ENCODE assay signal across 10 cellular contexts in genomic region chr17:38295602-38296365, GRCh38. TPM values are rescaled to one million over a fixed set of nuclear protein-coding genes. Genes with fewer than 3 reads are reported as not detected.
A peak's percentile ranks its signal among the peaks of the same experiment; 100 is the strongest.
DNase-seq lines count a peak whose midpoint lies in the region; ATAC-seq and TF ChIP-seq lines count a peak whose summit lies in the region.
"Not testable (repeated sequence)": the region's sequence is repeated elsewhere in the genome, so short reads cannot be mapped to it uniquely, and the experiment has no call there.
"Had no signal": no experiment of that assay in that cellular context is flagged by ENCODE, and none has a peak within 500 bp of the region (broad histone marks: within the 10 kb centered on the region; RNA-seq: fewer than 3 reads in every experiment).

No MANE protein-coding gene starts in this region.

- peak overlapping the region; percentile 88 to 97 (median 94) for H3K4me3 Mint-ChIP-seq in IgD-negative memory B cell
- peak overlapping the region; percentile 89 for H3K4me3 Mint-ChIP-seq in activated CD8-positive, alpha-beta T cell treated with anti-CD3 and anti-CD28 coated beads, Interleukin-2, amount 10 ng/mL, durations not matched to agents 7 days and 5 days

- POLR2A ChIA-PET in Panc1 (lab: Charles Lee); activated CD8-positive, alpha-beta T cell treated with anti-CD3 and anti-CD28 coated beads, Interleukin-2, amount 10 ng/mL, durations not matched to agents 7 days and 5 days (lab: Charles Lee): not testable (repeated sequence)

- H3K36me3 ChIP-seq in Panc1 (ENCODE audit: control insufficient read depth, insufficient read depth, low read length); breast epithelium; neutrophil: not testable (repeated sequence)

- H3K27me3 ChIP-seq in Panc1 (ENCODE audit: control insufficient read depth, insufficient read depth, low read length); breast epithelium; neutrophil: not testable (repeated sequence)

- CTCF ChIA-PET in Panc1 (lab: Charles Lee) = not testable (repeated sequence)
- CTCF ChIA-PET in activated CD8-positive, alpha-beta T cell treated with anti-CD3 and anti-CD28 coated beads, Interleukin-2, amount 10 ng/mL, durations not matched to agents 7 days and 5 days (lab: Charles Lee) = interaction anchor here (1.2 kb wide), 1 partner anchor 54 kb away, joined by 3 read pairs; no protein-coding TSS in a partner anchor

- H3K27ac Mint-ChIP-seq in IgD-negative memory B cell = peak overlapping the region in 2 of 3 donors; percentile 93 to 98
- H3K27ac Mint-ChIP-seq in activated CD8-positive, alpha-beta T cell treated with anti-CD3 and anti-CD28 coated beads, Interleukin-2, amount 10 ng/mL, durations not matched to agents 7 days and 5 days = peak overlapping the region; percentile 52

- not testable (repeated sequence) for BruUV-seq in Panc1 (replicated peaks; lab: Mats Ljungman, UMichigan)

- not testable (repeated sequence) for H3K4me1 Mint-ChIP-seq in IgD-negative memory B cell; activated CD8-positive, alpha-beta T cell treated with anti-CD3 and anti-CD28 coated beads, Interleukin-2, amount 10 ng/mL, durations not matched to agents 7 days and 5 days (ENCODE audit: low read depth)

- not testable (repeated sequence) for TF ChIP-seq CTCF in Panc1 (IDR thresholded peaks at IDR 0.05); breast epithelium (IDR thresholded peaks at IDR 0.05); neutrophil (IDR thresholded peaks at IDR 0.05)

- not testable (repeated sequence) for H3K36me3 Mint-ChIP-seq in IgD-negative memory B cell; activated CD8-positive, alpha-beta T cell treated with anti-CD3 and anti-CD28 coated beads, Interleukin-2, amount 10 ng/mL, durations not matched to agents 7 days and 5 days (ENCODE audit: low read depth)

- peak; percentile 16 for DNase-seq in CD1c-positive myeloid dendritic cell (ENCODE audit: extremely low spot score)
- not testable (repeated sequence) for DNase-seq in Panc1 (ENCODE audit: low read depth, low spot score); breast epithelium (ENCODE audit: low spot score in 2 of 2)
- peak; percentile 21 for DNase-seq in activated CD8-positive, alpha-beta T cell treated with anti-CD3 and anti-CD28 coated beads, Interleukin-2, amount 10 ng/mL, durations not matched to agents 7 days and 5 days
- DNase-seq in inferior parietal cortex (ENCODE audit: extremely low spot score) = peak; percentile 14

- not testable (repeated sequence) for H3K9me3 Mint-ChIP-seq in IgD-negative memory B cell; activated CD8-positive, alpha-beta T cell treated with anti-CD3 and anti-CD28 coated beads, Interleukin-2, amount 10 ng/mL, durations not matched to agents 7 days and 5 days (ENCODE audit: insufficient read depth)

- H3K4me3 ChIP-seq in Panc1 (ENCODE audit: low read depth in 2 of 2, low read length in 2 of 2) = peak overlapping the region; percentile 43 to 54
- H3K4me3 ChIP-seq in breast epithelium = peak overlapping the region in 2 of 3 donors; percentile 54 to 73
- peak overlapping the region; percentile 64 to 66 for H3K4me3 ChIP-seq in neutrophil (ENCODE audit: low read depth in 1 of 2, low read length in 1 of 2)

- not testable (repeated sequence) for H3K9me3 ChIP-seq in Panc1 (ENCODE audit: control insufficient read depth, insufficient read depth, low read depth, low read length); breast epithelium; neutrophil

- in situ Hi-C loops in Panc1 (cut with HindIII; ENCODE audit: low pct_unique_long_range_greater_than_20kb, low sequenced_read_pairs) = not testable (repeated sequence)

- not testable (repeated sequence) for H3K4me1 ChIP-seq in Panc1 (ENCODE audit: control insufficient read depth, insufficient read depth, low read length); breast epithelium; neutrophil (ENCODE audit: control insufficient read depth in 1 of 2, insufficient read depth in 1 of 2, low read depth in 1 of 2, low read length in 1 of 2)

- TF ChIP-seq POLR2A in breast epithelium (IDR thresholded peaks at IDR 0.05) = not testable (repeated sequence)

- not testable (repeated sequence) for H3K27me3 Mint-ChIP-seq in IgD-negative memory B cell; activated CD8-positive, alpha-beta T cell treated with anti-CD3 and anti-CD28 coated beads, Interleukin-2, amount 10 ng/mL, durations not matched to agents 7 days and 5 days (ENCODE audit: low read depth)

- H3K27ac ChIP-seq in Panc1 (ENCODE audit: low read length) = peak overlapping the region; percentile 66
- H3K27ac ChIP-seq in breast epithelium = peak overlapping the region; percentile 71
- H3K27ac ChIP-seq in neutrophil = peak overlapping the region; percentile 68
- peak overlapping the region; percentile 12 for H3K27ac ChIP-seq in temporal lobe (ENCODE audit: low read depth, low read length)

- ATAC-seq in Panc1; activated CD8-positive, alpha-beta T cell treated with anti-CD3 and anti-CD28 coated beads, Interleukin-2, amount 10 ng/mL, durations not matched to agents 7 days and 5 days: not testable (repeated sequence)

- intact Hi-C loops in Panc1 (cut with micrococcal nuclease; ENCODE audit: unreplicated experiment); breast epithelium (cut with DNase I; ENCODE audit: low total_unique reads): not testable (repeated sequence)

RNA-seq across cellular contexts. Expression of gene MRPL45, which starts 1.2 kb away (rescaled TPM):
- 23.5 TPM for polyA plus RNA-seq in IgD-negative memory B cell
- 24.7 TPM for total RNA-seq in Panc1 (2021; ENCODE audit: unreplicated experiment)
- polyA plus RNA-seq in Panc1 (2012; ENCODE audit: insufficient read length) = 17.8 TPM
- total RNA-seq in activated CD8-positive, alpha-beta T cell treated with anti-CD3 and anti-CD28 coated beads, Interleukin-2, amount 10 ng/mL, durations not matched to agents 7 days and 5 days = 10 to 100 TPM; 25.8 to 26.3 TPM
- total RNA-seq in breast epithelium = 10 to 100 TPM; 27.9 to 42.9 (median 36.8) TPM
- total RNA-seq in temporal lobe = 21.6 TPM

RNA-seq across cellular contexts. Expression of gene GPR179, which starts 48.0 kb away (rescaled TPM):
- polyA plus RNA-seq in IgD-negative memory B cell = not detected
- total RNA-seq in Panc1 (2021; ENCODE audit: unreplicated experiment) (0.03 TPM), breast epithelium (under 1 TPM; under 0.01 TPM), temporal lobe (0.74 TPM)
- 0.06 TPM for polyA plus RNA-seq in Panc1 (2012; ENCODE audit: insufficient read length)
- under 1 TPM in 1 of 2 experiments, not detected in 1; 0.08 TPM for total RNA-seq in activated CD8-positive, alpha-beta T cell treated with anti-CD3 and anti-CD28 coated beads, Interleukin-2, amount 10 ng/mL, durations not matched to agents 7 days and 5 days
- total RNA-seq: H9 had no signal
- polyA plus RNA-seq: AG04450 had no signal

RNA-seq across cellular contexts. Expression of gene SOCS7, which starts 55.9 kb away (rescaled TPM):
- polyA plus RNA-seq in IgD-negative memory B cell = 0.74 TPM
- total RNA-seq in Panc1 (2021; ENCODE audit: unreplicated experiment) (31.0 TPM), breast epithelium (10 to 100 TPM in 2 of 3 donors, 1 to 10 TPM in 1; 9.9 to 24.0 (median 14.7) TPM), temporal lobe (53.6 TPM)
- 12.6 TPM for polyA plus RNA-seq in Panc1 (2012; ENCODE audit: insufficient read length)
- 10 to 100 TPM; 13.0 to 15.3 TPM for total RNA-seq in activated CD8-positive, alpha-beta T cell treated with anti-CD3 and anti-CD28 coated beads, Interleukin-2, amount 10 ng/mL, durations not matched to agents 7 days and 5 days

Comparison
In these comparisons a context has a peak if more than half of its experiments do, and no peak if none do; other contexts are left out.
1. H3K27ac ChIP-seq: peak in every context shown above with its lines; median percentile 71 in breast epithelium; 68 in neutrophil; 66 in Panc1; 12 in temporal lobe.